ENCODE assay signal across 27 cellular contexts in the genomic region with DNA sequence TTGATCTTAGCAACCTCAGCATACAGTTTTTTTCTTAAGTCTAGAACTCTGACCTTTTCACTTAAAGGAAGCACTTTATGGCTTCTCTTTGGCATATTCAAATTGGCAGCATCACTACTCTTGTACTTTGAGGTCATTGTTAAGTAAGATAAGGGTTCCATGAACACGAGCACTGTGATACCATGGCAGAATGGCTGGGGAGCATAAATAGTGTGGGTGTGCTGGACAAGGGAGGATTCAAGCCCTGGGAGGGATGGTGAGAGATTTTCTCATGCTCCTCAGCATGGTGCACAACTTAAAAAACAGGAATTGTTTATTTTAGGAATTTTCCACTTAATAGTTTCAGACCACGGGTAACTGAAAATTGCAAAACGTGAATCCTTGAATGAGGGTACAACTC.
DNase-seq lines count a peak whose midpoint lies in the region; ATAC-seq and TF ChIP-seq lines count a peak whose summit lies in the region.
"Had no signal": no experiment of that assay in that cellular context is flagged by ENCODE, and none has a peak within 500 bp of the region (broad histone marks: within the 10 kb centered on the region; RNA-seq: fewer than 3 reads in every experiment).

No MANE protein-coding gene starts in this region.

- H3F3A ChIP-seq in MM.1S (ENCODE audit: insufficient read depth, low read length), result peaks cover 14% of the 10 kb centered on the region

- H3K4me1 ChIP-seq in MM.1S (ENCODE audit: low read length), result peaks cover 33% of the 10 kb centered on the region
- peaks cover 25% of the 10 kb centered on the region for H3K4me1 ChIP-seq in psoas muscle

- H3K4me3 ChIP-seq in MM.1S (ENCODE audit: low read length) (no peak overlapping the region), psoas muscle (no peak overlapping the region)
- H3K4me3 ChIP-seq: ascending aorta, K562, SK-N-MC had no signal

- TF ChIP-seq CTCF in MM.1S (IDR thresholded peaks at IDR 0.05; ENCODE audit: low read length) (no peak), psoas muscle (IDR thresholded peaks at IDR 0.05) (no peak)

- H3K27ac ChIP-seq in MM.1S (ENCODE audit: low read length), result peak overlapping the region; percentile 82; the same call in 1 of the 2 replicates
- peak overlapping the region; percentile 50 for H3K27ac ChIP-seq in psoas muscle
- H3K27ac ChIP-seq: 22Rv1, ascending aorta, neutrophil, SK-N-MC had no signal

- H4K20me1 ChIP-seq in MM.1S (ENCODE audit: insufficient read depth, low read length), result no peaks in the 10 kb centered on the region

- peaks cover 26% of the 10 kb centered on the region for H3K79me2 ChIP-seq in MM.1S (ENCODE audit: low read length)

- no peak overlapping the region for H3K9ac ChIP-seq in MM.1S (ENCODE audit: low read length)

- intact Hi-C loops in Right ventricle myocardium superior (cut with DNase I) (no loop called here), cardiac septum (cut with DNase I) (no loop called here), psoas muscle (cut with DNase I) (no loop called here)

- no peak overlapping the region for H2AFZ ChIP-seq in MM.1S (ENCODE audit: low read length)

- H3K4me2 ChIP-seq in MM.1S (ENCODE audit: low read depth, low read length), result peak overlapping the region; percentile 54; the same call in 1 of the 2 replicates

- no peaks in the 10 kb centered on the region for H3K9me2 ChIP-seq in MM.1S (replicated peaks; ENCODE audit: insufficient read depth, low read length)

- no peaks in the 10 kb centered on the region for H3K36me3 ChIP-seq in MM.1S (replicated peaks; ENCODE audit: insufficient read depth, low read length)
- peaks cover 0 to 3% of the 10 kb centered on the region in 2 donors for H3K36me3 ChIP-seq in psoas muscle (ENCODE audit: insufficient read depth in 1 of 2, low read depth in 1 of 2)
- H3K36me3 ChIP-seq: ascending aorta, neutrophil had no signal

- ATAC-seq in Right ventricle myocardium superior (ENCODE audit: poor library complexity) (peak; percentile 44), psoas muscle (no peak), HG02884 (IDR thresholded peaks at IDR 0.05; ENCODE audit: unreplicated experiment) (no peak), GM21529 (IDR thresholded peaks at IDR 0.05; ENCODE audit: unreplicated experiment) (no peak)
- ATAC-seq: activated T-cell treated with anti-CD3 and anti-CD28 coated beads, Interleukin-2, amount 50 U/mL, for 4 hours; K562; stimulated activated naive B cell treated with anti-CD40 and anti-IgM and Interleukin-4, amounts not matched to agents 10 μg/mL and 1 μg/mL and 100 μg/mL, for 72 hours had no signal

- DNase-seq in Right ventricle myocardium superior (no peak), cardiac septum (ENCODE audit: low spot score) (no peak), MM.1S (no peak), brain pericyte (ENCODE audit: low read depth, low spot score) (peak; percentile 50), psoas muscle (no peak), medulla oblongata (ENCODE audit: extremely low spot score) (no peak)
- DNase-seq: activated B cell treated with CpG ODN at 0.5 μM for 24 hours; activated CD4-positive, alpha-beta T cell treated with anti-CD3 and anti-CD28 coated beads, Interleukin-2, amount 50 U/mL, for 1 hour; activated gamma-delta T cell treated with Interleukin-2 at 50 U/mL for 16 hours; activated naive CD8-positive, alpha-beta T cell treated with anti-CD3 and anti-CD28 coated beads, Interleukin-2, amount 10 ng/mL, durations not matched to agents 7 days and 5 days; activated T-cell treated with anti-CD3 and anti-CD28 coated beads, Interleukin-2, amount 50 U/mL, for 4 hours; CD4-positive, alpha-beta T cell; H9; NCI-H1105; NCI-H187; NCI-H2171; NCI-H82; stimulated activated naive B cell treated with anti-CD40 and anti-IgM and Interleukin-4, amounts not matched to agents 10 μg/mL and 1 μg/mL and 100 μg/mL, for 72 hours; substantia nigra; trophoblast cell had no signal

- no peaks in the 10 kb centered on the region for H3K27me3 ChIP-seq in MM.1S (replicated peaks; ENCODE audit: insufficient read depth, low read length)
- no peaks in the 10 kb centered on the region for H3K27me3 ChIP-seq in psoas muscle (ENCODE audit: insufficient read depth in 3 of 3, low read length in 2 of 3)
- H3K27me3 ChIP-seq: ascending aorta, neutrophil had no signal

- WGBS in psoas muscle, 3 donors, result 66 to 86% (median 69%) methylated on average over 3 of the region's 3 CpGs

- no peaks in the 10 kb centered on the region for H3K9me3 ChIP-seq in MM.1S (replicated peaks; ENCODE audit: insufficient read depth, low read length)
- no peaks in the 10 kb centered on the region for H3K9me3 ChIP-seq in psoas muscle
- H3K9me3 ChIP-seq: ascending aorta, neutrophil had no signal
